1 cellular context compared by ENCODE assay signal in genomic region chr11:66727282-66727882, GRCh38.
TF ChIP-seq lines count a peak whose summit lies in the region.

No MANE protein-coding gene starts in this region.

TF ChIP-seq in K562, 482 proteins besides CTCF, POLR2A, EP300 and RAD21 (continued from another document):
- TF ChIP-seq CHAMP1 (IDR thresholded peaks at IDR 0.05) (no peak), ZBTB26 (CRISPR knock-in tag; IDR thresholded peaks at IDR 0.05) (no peak), CEBPB (tag; IDR thresholded peaks at IDR 0.05) (no peak), BRF2 (IDR thresholded peaks at IDR 0.05; ENCODE audit: borderline replicate concordance, insufficient read depth, insufficient read length) (no peak), TRIM24 (IDR thresholded peaks at IDR 0.05) (no peak), SETDB1 (IDR thresholded peaks at IDR 0.05; ENCODE audit: low read length) (no peak), PCBP2 (IDR thresholded peaks at IDR 0.05; ENCODE audit: low read depth, low read length, poor library complexity, severe bottlenecking) (no peak), E2F8 (IDR thresholded peaks at IDR 0.05; ENCODE audit: low read depth, partially characterized antibody) (no peak), PTTG1 (tag; IDR thresholded peaks at IDR 0.05; ENCODE audit: low read depth) (no peak), ZBTB43 (CRISPR knock-in tag; IDR thresholded peaks at IDR 0.05) (no peak), ZNF511 (CRISPR knock-in tag; IDR thresholded peaks at IDR 0.05) (peak; percentile 89), NCOR1 (IDR thresholded peaks at IDR 0.05) (no peak), HLTF (IDR thresholded peaks at IDR 0.05) (no peak), ZBTB33 (CRISPR knock-in tag; IDR thresholded peaks at IDR 0.05) (no peak), ZSCAN29 (IDR thresholded peaks at IDR 0.05) (no peak), ATF4 (CRISPR knock-in tag; IDR thresholded peaks at IDR 0.05) (no peak), E2F1 (CRISPR knock-in tag; IDR thresholded peaks at IDR 0.05) (no peak), SUPT5H (IDR thresholded peaks at IDR 0.05) (peak; percentile 64), THRAP3 (IDR thresholded peaks at IDR 0.05; ENCODE audit: borderline replicate concordance) (no peak), ZNF212 (CRISPR knock-in tag; IDR thresholded peaks at IDR 0.05) (no peak), MLX (CRISPR knock-in tag; conservative IDR thresholded peaks at IDR 0.05) (no peak), HNRNPL (IDR thresholded peaks at IDR 0.05; ENCODE audit: low read depth, low read length) (no peak)
